In genomic region chr7:91185771-91186170, GRCh38 we compare ENCODE assay signal across 29 cellular contexts.
"Had no signal": no experiment of that assay in that cellular context is flagged by ENCODE, and none has a peak within 500 bp of the region (broad histone marks: within the 10 kb centered on the region; RNA-seq: fewer than 3 reads in every experiment).

No MANE protein-coding gene starts in this region.

- H3K27ac Mint-ChIP-seq: activated CD8-positive, alpha-beta T cell treated with anti-CD3 and anti-CD28 coated beads for 36 hours; activated naive CD4-positive, alpha-beta T cell treated with anti-CD3 and anti-CD28 coated beads, Interleukin-2, amount 50 U/mL, for 24 hours; activated naive CD8-positive, alpha-beta T cell treated with anti-CD3 and anti-CD28 coated beads, Interleukin-2, amount 50 U/mL, for 24 hours; activated T-helper 17 cell treated with anti-CD3 and anti-CD28 coated beads, Interleukin-2, amount 50 U/mL, for 72 hours; memory B cell; naive thymus-derived CD8-positive, alpha-beta T cell; stimulated activated effector memory CD8-positive, alpha-beta T cell treated with anti-CD3 and anti-CD28 coated beads, Interleukin-12 subunit alpha, Interleukin-12 subunit beta, amount 100 ng/mL, for 72 hours; stimulated activated naive CD8-positive, alpha-beta T cell treated with anti-CD3 and anti-CD28 coated beads, Interleukin-15, Interleukin-2, amounts not matched to agents 100 ng/mL and 50 ng/mL, for 24 hours had no signal

- H3K27ac ChIP-seq: epithelial cell of prostate, esophagus squamous epithelium, heart left ventricle, pancreas, prostate gland, sigmoid colon, thoracic aorta had no signal

- H3K4me1 Mint-ChIP-seq: activated naive CD4-positive, alpha-beta T cell treated with anti-CD3 and anti-CD28 coated beads, Interleukin-2, amount 50 U/mL, for 24 hours; activated naive CD8-positive, alpha-beta T cell treated with anti-CD3 and anti-CD28 coated beads, Interleukin-2, amount 50 U/mL, for 24 hours; activated T-helper 17 cell treated with anti-CD3 and anti-CD28 coated beads, Interleukin-2, amount 50 U/mL, for 72 hours; central memory CD8-positive, alpha-beta T cell; naive thymus-derived CD8-positive, alpha-beta T cell; stimulated activated effector memory CD8-positive, alpha-beta T cell treated with anti-CD3 and anti-CD28 coated beads, Interleukin-12 subunit alpha, Interleukin-12 subunit beta, amount 100 ng/mL, for 72 hours had no signal

- H3K9me3 Mint-ChIP-seq: activated CD8-positive, alpha-beta T cell treated with anti-CD3 and anti-CD28 coated beads for 36 hours; activated T-cell treated with anti-CD3 and anti-CD28 coated beads, Interleukin-2, amount 50 U/mL, for 4 hours; memory B cell; stimulated activated naive CD8-positive, alpha-beta T cell treated with anti-CD3 and anti-CD28 coated beads, Interleukin-15, Interleukin-2, amounts not matched to agents 100 ng/mL and 50 ng/mL, for 24 hours had no signal

- H3K4me1 ChIP-seq: heart left ventricle, pancreas, prostate gland, sigmoid colon had no signal

- H3K4me3 Mint-ChIP-seq: activated CD8-positive, alpha-beta T cell treated with anti-CD3 and anti-CD28 coated beads for 36 hours; activated naive CD4-positive, alpha-beta T cell treated with anti-CD3 and anti-CD28 coated beads, Interleukin-2, amount 50 U/mL, for 24 hours; activated naive CD8-positive, alpha-beta T cell treated with anti-CD3 and anti-CD28 coated beads, Interleukin-2, amount 50 U/mL, for 24 hours; activated T-cell treated with anti-CD3 and anti-CD28 coated beads, Interleukin-2, amount 50 U/mL, for 4 hours; activated T-helper 17 cell treated with anti-CD3 and anti-CD28 coated beads, Interleukin-2, amount 50 U/mL, for 72 hours; central memory CD8-positive, alpha-beta T cell; memory B cell; naive thymus-derived CD8-positive, alpha-beta T cell; neural crest cell; stimulated activated effector memory CD8-positive, alpha-beta T cell treated with anti-CD3 and anti-CD28 coated beads, Interleukin-12 subunit alpha, Interleukin-12 subunit beta, amount 100 ng/mL, for 72 hours; stimulated activated naive CD8-positive, alpha-beta T cell treated with anti-CD3 and anti-CD28 coated beads, Interleukin-15, Interleukin-2, amounts not matched to agents 100 ng/mL and 50 ng/mL, for 24 hours had no signal

- ATAC-seq: activated CD8-positive, alpha-beta T cell treated with anti-CD3 and anti-CD28 coated beads for 36 hours; activated naive CD8-positive, alpha-beta T cell treated with anti-CD3 and anti-CD28 coated beads, Interleukin-2, amount 50 U/mL, for 24 hours; activated T-cell treated with anti-CD3 and anti-CD28 coated beads, Interleukin-2, amount 50 U/mL, for 4 hours; activated T-helper 17 cell treated with anti-CD3 and anti-CD28 coated beads, Interleukin-2, amount 50 U/mL, for 72 hours; heart left ventricle; naive thymus-derived CD8-positive, alpha-beta T cell; pancreas; stimulated activated effector memory CD8-positive, alpha-beta T cell treated with anti-CD3 and anti-CD28 coated beads, Interleukin-12 subunit alpha, Interleukin-12 subunit beta, amount 100 ng/mL, for 72 hours had no signal

- H3K36me3 Mint-ChIP-seq: activated naive CD4-positive, alpha-beta T cell treated with anti-CD3 and anti-CD28 coated beads, Interleukin-2, amount 50 U/mL, for 24 hours; stimulated activated effector memory CD8-positive, alpha-beta T cell treated with anti-CD3 and anti-CD28 coated beads, Interleukin-12 subunit alpha, Interleukin-12 subunit beta, amount 100 ng/mL, for 72 hours had no signal

- H3K27me3 Mint-ChIP-seq: activated CD8-positive, alpha-beta T cell treated with anti-CD3 and anti-CD28 coated beads for 36 hours; activated naive CD4-positive, alpha-beta T cell treated with anti-CD3 and anti-CD28 coated beads, Interleukin-2, amount 50 U/mL, for 24 hours; activated naive CD8-positive, alpha-beta T cell treated with anti-CD3 and anti-CD28 coated beads, Interleukin-2, amount 50 U/mL, for 24 hours; activated T-helper 17 cell treated with anti-CD3 and anti-CD28 coated beads, Interleukin-2, amount 50 U/mL, for 72 hours; central memory CD8-positive, alpha-beta T cell; memory B cell; stimulated activated naive CD8-positive, alpha-beta T cell treated with anti-CD3 and anti-CD28 coated beads, Interleukin-15, Interleukin-2, amounts not matched to agents 100 ng/mL and 50 ng/mL, for 24 hours had no signal

- H3K4me3 ChIP-seq: esophagus squamous epithelium, heart left ventricle, pancreas, prostate gland, sigmoid colon, thoracic aorta had no signal

- DNase-seq: activated CD4-positive, alpha-beta T cell treated with anti-CD3 and anti-CD28 coated beads for 1 hour; activated CD4-positive, alpha-beta T cell treated with anti-CD3 and anti-CD28 coated beads, Interleukin-2, amount 50 U/mL, for 1 hour; activated CD8-positive, alpha-beta T cell treated with anti-CD3 and anti-CD28 coated beads for 36 hours; activated naive CD8-positive, alpha-beta T cell treated with anti-CD3 and anti-CD28 coated beads, Interleukin-2, amount 50 U/mL, for 24 hours; activated T-cell treated with anti-CD3 and anti-CD28 coated beads, Interleukin-2, amount 50 U/mL, for 4 hours; anterior cingulate cortex; dermis blood vessel endothelial cell; effector CD4-positive, alpha-beta T cell; esophagus squamous epithelium; heart left ventricle; naive thymus-derived CD8-positive, alpha-beta T cell; nucleus accumbens; pancreas; retina; sigmoid colon; small intestine; stimulated activated CD4-positive, alpha-beta T cell treated with anti-CD3 and anti-CD28 coated beads, Interleukin-4, amount 100 ng/mL, for 24 hours; T-helper 9 cell; trophoblast cell had no signal

- H3K27me3 ChIP-seq: esophagus squamous epithelium, heart left ventricle, pancreas, sigmoid colon had no signal

- H3K36me3 ChIP-seq: esophagus squamous epithelium, heart left ventricle, pancreas, prostate gland, sigmoid colon, thoracic aorta had no signal

- H3K9me3 ChIP-seq: esophagus squamous epithelium, pancreas, prostate gland, sigmoid colon, thoracic aorta had no signal
